Comparison of ENCODE assay signal across 27 cellular contexts in genomic region chr3:69893274-69893673, GRCh38.
DNase-seq lines count a peak whose midpoint lies in the region; ATAC-seq, FAIRE-seq and TF ChIP-seq lines count a peak whose summit lies in the region.
"Had no signal": no experiment of that assay in that cellular context is flagged by ENCODE, and none has a peak within 500 bp of the region (broad histone marks: within the 10 kb centered on the region; RNA-seq: fewer than 3 reads in every experiment).

No MANE protein-coding gene starts in this region.

- H3K4me1 ChIP-seq in IMR-90 (ENCODE audit: control insufficient read depth, insufficient read depth, low read length), result peaks cover 5% of the 10 kb centered on the region; the same call in 1 of the 2 replicates
- H3K4me1 ChIP-seq: Caco-2, Peyer's patch had no signal

- CTCF ChIA-PET in IMR-90 (lab: Yijun Ruan, JAX), result no interaction called here
- CTCF ChIA-PET in WTC11 (lab: Charles Lee), result no interaction called here

- no peaks in the 10 kb centered on the region for H3K27me3 ChIP-seq in IMR-90 (ENCODE audit: control insufficient read depth, insufficient read depth, low read length)
- H3K27me3 ChIP-seq: Peyer's patch had no signal

- no peaks in the 10 kb centered on the region for H4K20me1 ChIP-seq in IMR-90 (ENCODE audit: insufficient read depth, low read length)

- ATAC-seq in IMR-90 (ENCODE audit: low read depth) (no peak), WTC11 (peak; percentile 78), HG02970 (IDR thresholded peaks at IDR 0.05; ENCODE audit: low FRiP score, unreplicated experiment) (no peak)
- ATAC-seq: CD8-positive, alpha-beta T cell; T-cell had no signal

- no peak overlapping the region for H2AK5ac ChIP-seq in IMR-90 (ENCODE audit: low read depth, low read length)

- H3K9me3 ChIP-seq in IMR-90 (ENCODE audit: control insufficient read depth, insufficient read depth, low read length), result no peaks in the 10 kb centered on the region
- H3K9me3 ChIP-seq: Caco-2, Peyer's patch had no signal

- no peak overlapping the region for H3K4me2 ChIP-seq in IMR-90 (ENCODE audit: low read depth, low read length)

- H3K36me3 ChIP-seq in IMR-90 (ENCODE audit: control insufficient read depth, insufficient read depth, low read length), result 0 out of 2 replicates have a peak, but pooled peaks cover 2% of the 10 kb centered on the region
- H3K36me3 ChIP-seq: Peyer's patch had no signal

- intact Hi-C loops in IMR-90 (cut with micrococcal nuclease), result no loop called here

- no peak for FAIRE-seq in H54 (lab: Jason Lieb, UNC)
- FAIRE-seq: GM12892 had no signal

- no peak overlapping the region for H3K14ac ChIP-seq in IMR-90 (replicated peaks; ENCODE audit: low read depth, low read length)

- H2BK15ac ChIP-seq in IMR-90 (ENCODE audit: low read depth, low read length), result no peak overlapping the region

- peaks cover 21% of the 10 kb centered on the region for H3K4me1 Mint-ChIP-seq in WTC11
- H3K4me1 Mint-ChIP-seq in nephron, result no peaks in the 10 kb centered on the region
- H3K4me1 Mint-ChIP-seq: B cell, T-cell had no signal

- 0 out of 2 replicates have a peak overlapping the region, but pooled peaks have one; percentile 17 for H3K18ac ChIP-seq in IMR-90 (ENCODE audit: low read depth, low read length)

- no peak overlapping the region; the same call in 1 of the 2 replicates for H4K5ac ChIP-seq in IMR-90 (ENCODE audit: low read depth, low read length)

- peak overlapping the region; percentile 19; the same call in 1 of the 2 replicates for H4K91ac ChIP-seq in IMR-90 (ENCODE audit: insufficient read depth, low read depth, low read length)

- WGBS in IMR-90 (ENCODE audit: extremely low coverage in 2 of 2, insufficient read length in 1 of 2), 2 experiments, result no CpG with 5 or more reads among the region's 4 CpGs

- DNase-seq in DMS 273 (lab: John Stamatoyannopoulos, UW; ENCODE audit: unreplicated experiment), result peak; percentile 27
- DNase-seq in DMS 273 treated with DMSO at 0.1 percent for 48 hours (lab: John Stamatoyannopoulos, UW), result no peak
- no peak for DNase-seq in IMR-90
- no peak for DNase-seq in WTC11 (ENCODE audit: low spot score)
- DNase-seq in NCI-H1105 (lab: John Stamatoyannopoulos, UW), result no peak
- DNase-seq in H54 (ENCODE audit: insufficient read length, low spot score), result no peak
- DNase-seq: Caco-2; CD8-positive, alpha-beta T cell; DMS79 treated with DMSO at 0.1 percent for 48 hours; Kasumi-1; NCI-H1105 treated with DMSO at 0.1 percent for 48 hours; NCI-H146; NCI-H1930; NCI-H2107; NCI-H446 treated with DMSO at 0.1 percent for 48 hours; NCI-H69; OCI-M1; Peyer's patch; SIG-M5; T-cell had no signal

- no peak overlapping the region for H2AK9ac ChIP-seq in IMR-90 (replicated peaks; ENCODE audit: low read depth, low read length, poor library complexity)

- TF ChIP-seq POLR2A in IMR-90 (IDR thresholded peaks at IDR 0.05; ENCODE audit: low read depth, low read length) (no peak), H54 (IDR thresholded peaks at IDR 0.05; ENCODE audit: low read depth, low read length) (no peak)

- H3K27ac Mint-ChIP-seq in WTC11 (no peak overlapping the region), nephron (peak overlapping the region in 2 of 3 experiments; percentile 14 to 44)
- H3K27ac Mint-ChIP-seq: B cell; CD8-positive, alpha-beta T cell; T-cell had no signal

- no peak overlapping the region for H3K56ac ChIP-seq in IMR-90 (ENCODE audit: extremely low read depth, insufficient read depth, low read length)

- H3K4me3 Mint-ChIP-seq in WTC11, result 0 out of 2 replicates have a peak overlapping the region, but pooled peaks have one; percentile 23
- H3K4me3 Mint-ChIP-seq in nephron, result no peak overlapping the region
- H3K4me3 Mint-ChIP-seq: B cell; CD8-positive, alpha-beta T cell; T-cell had no signal

- no peaks in the 10 kb centered on the region for H3K9me3 Mint-ChIP-seq in WTC11
- no peaks in the 10 kb centered on the region for H3K9me3 Mint-ChIP-seq in nephron
- H3K9me3 Mint-ChIP-seq: CD8-positive, alpha-beta T cell; T-cell had no signal

- no peak overlapping the region for H2BK120ac ChIP-seq in IMR-90 (ENCODE audit: low read depth, low read length)

- no peak overlapping the region for H3K9ac ChIP-seq in IMR-90 (ENCODE audit: low read depth, low read length)

- BruUV-seq in IMR-90 (replicated peaks; lab: Mats Ljungman, UMichigan), result no TSS peak

- no peak for TF ChIP-seq CTCF in IMR-90 (conservative IDR thresholded peaks at IDR 0.05; ENCODE audit: low read depth, low read length)
- TF ChIP-seq CTCF in WTC11 (IDR thresholded peaks at IDR 0.05), result no peak
- TF ChIP-seq CTCF in nephron (IDR thresholded peaks at IDR 0.05; ENCODE audit: unreplicated experiment in 3 of 3), result no peak

- no peak overlapping the region for H3K27ac ChIP-seq in IMR-90 (ENCODE audit: insufficient read depth, low read length)
- H3K27ac ChIP-seq: 22Rv1, C4-2B, HL-60, Peyer's patch had no signal

- no peak for TF ChIP-seq RAD21 in IMR-90 (IDR thresholded peaks at IDR 0.05; ENCODE audit: low read length)

- in situ Hi-C loops in IMR-90 (cut with MboI; ENCODE audit: low sequenced_read_pairs), result no loop called here

- H3K9me1 ChIP-seq in IMR-90 (ENCODE audit: insufficient read depth, low read length), result 0 out of 2 replicates have a peak, but pooled peaks cover 2% of the 10 kb centered on the region

- no peak overlapping the region for H2BK5ac ChIP-seq in IMR-90 (ENCODE audit: low read depth, low read length, poor library complexity, severe bottlenecking)

- peaks cover 12 to 38% of the 10 kb centered on the region in 2 experiments for H3K79me1 ChIP-seq in IMR-90 (ENCODE audit: low read depth in 1 of 2, low read length in 2 of 2)

- no peak overlapping the region for H3K4ac ChIP-seq in IMR-90 (ENCODE audit: low read depth, low read length)

- H3K23ac ChIP-seq in IMR-90 (ENCODE audit: low read depth, low read length), result no peak overlapping the region

- POLR2A ChIA-PET in IMR-90 (lab: Charles Lee; ENCODE audit: unreplicated experiment) (no interaction called here), WTC11 (lab: Charles Lee) (no interaction called here)

- peak overlapping the region; percentile 23; the same call in 1 of the 2 replicates for H2BK20ac ChIP-seq in IMR-90 (ENCODE audit: low read depth, low read length)

- H4K8ac ChIP-seq in IMR-90 (ENCODE audit: low read depth in 2 of 2, low read length in 2 of 2), result no peak overlapping the region

- dilution Hi-C loops in IMR-90 (cut with HindIII; ENCODE audit: low sequenced_read_pairs, unreplicated experiment), result no loop called here

- no peak overlapping the region for H3K4me3 ChIP-seq in IMR-90 (ENCODE audit: insufficient read depth, low read depth, low read length)
- H3K4me3 ChIP-seq: Peyer's patch had no signal

- H3K36me3 Mint-ChIP-seq in WTC11 (no peaks in the 10 kb centered on the region), nephron (ENCODE audit: low read depth) (no peaks in the 10 kb centered on the region)
- H3K36me3 Mint-ChIP-seq: CD8-positive, alpha-beta T cell; T-cell had no signal

- no peak overlapping the region for H2AFZ ChIP-seq in IMR-90 (replicated peaks; ENCODE audit: low read length, poor library complexity)

- H3K27me3 Mint-ChIP-seq in WTC11 (ENCODE audit: low read depth) (peaks cover 53% of the 10 kb centered on the region), nephron (ENCODE audit: low read depth) (no peaks in the 10 kb centered on the region)
- H3K27me3 Mint-ChIP-seq: B cell had no signal

TF ChIP-seq in IMR-90, 13 proteins besides CTCF, POLR2A, EP300 and RAD21:
- TF ChIP-seq NFE2L2 (IDR thresholded peaks at IDR 0.05; ENCODE audit: low read depth, low read length) (no peak), SMC3 (IDR thresholded peaks at IDR 0.05; ENCODE audit: low read depth, low read length) (no peak), BHLHE40 (IDR thresholded peaks at IDR 0.05; ENCODE audit: low read depth, low read length) (no peak)

TF ChIP-seq in WTC11, 78 proteins besides CTCF, POLR2A, EP300 and RAD21 (continues in another document):
- TF ChIP-seq AFF4 (CRISPR knock-in tag; IDR thresholded peaks at IDR 0.05; ENCODE audit: borderline replicate concordance), result no peak
- no peak for TF ChIP-seq OVOL2 (CRISPR knock-in tag; IDR thresholded peaks at IDR 0.05; ENCODE audit: borderline replicate concordance)
- TF ChIP-seq ELF4 (CRISPR knock-in tag; IDR thresholded peaks at IDR 0.05; ENCODE audit: low read depth), result no peak
- TF ChIP-seq NFYB (CRISPR knock-in tag; conservative IDR thresholded peaks at IDR 0.05; ENCODE audit: low read depth), result no peak
- no peak for TF ChIP-seq ZNF396 (CRISPR knock-in tag; IDR thresholded peaks at IDR 0.05; ENCODE audit: borderline replicate concordance)
- no peak for TF ChIP-seq TP53 (CRISPR knock-in tag; IDR thresholded peaks at IDR 0.05)
- no peak for TF ChIP-seq USF1 (CRISPR knock-in tag; IDR thresholded peaks at IDR 0.05)
